Comparison of ENCODE assay signal across 17 cellular contexts in genomic region chr1:10651377-10651776, GRCh38.
A peak's percentile ranks its signal among the peaks of the same experiment; 100 is the strongest.
DNase-seq lines count a peak whose midpoint lies in the region; ATAC-seq and TF ChIP-seq lines count a peak whose summit lies in the region.
"Had no signal": no experiment of that assay in that cellular context is flagged by ENCODE, and none has a peak within 500 bp of the region (broad histone marks: within the 10 kb centered on the region; RNA-seq: fewer than 3 reads in every experiment).

No MANE protein-coding gene starts in this region.

- no peaks in the 10 kb centered on the region for H3K9me3 Mint-ChIP-seq in nephron progenitor cell
- H3K9me3 Mint-ChIP-seq: T-helper 2 cell treated with Interferon-gamma antibody and Interleukin-4, amounts not matched to agents 5 μg/mL and 100 μg/mL, for 36 hours had no signal

- H3K4me3 ChIP-seq in fibroblast of lung (replicated peaks in 1 of 4; ENCODE audit: control extremely low read depth in 1 of 4, insufficient read depth in 1 of 4, low read depth in 3 of 4, low read length in 4 of 4) = no peak overlapping the region
- H3K4me3 ChIP-seq: body of pancreas, coronary artery, tibial nerve had no signal

- H3K9ac ChIP-seq in fibroblast of lung (ENCODE audit: insufficient read depth, low read length) = no peak overlapping the region

- no peaks in the 10 kb centered on the region for H3K36me3 Mint-ChIP-seq in nephron progenitor cell (ENCODE audit: low read depth)

- DNase-seq in NCI-H226 (peak; percentile 55), fibroblast of lung (ENCODE audit: low read depth in 2 of 2) (peak; percentile 12 to 25), nephron progenitor cell (peak; percentile 56), C1 segment of cervical spinal cord (lab: John Stamatoyannopoulos, UW) (no peak), SHP77 (lab: John Stamatoyannopoulos, UW) (no peak), hippocampal formation (lab: John Stamatoyannopoulos, UW) (no peak)
- DNase-seq: activated CD4-positive, alpha-beta T cell treated with anti-CD3 and anti-CD28 coated beads for 36 hours; activated naive CD4-positive, alpha-beta T cell treated with anti-CD3 and anti-CD28 coated beads, Interleukin-2, amount 50 U/mL, for 16 hours; kidney; NK-92 treated with Interleukin-12 subunit alpha and Interleukin-12 subunit beta, amount 100 ng/mL, for 24 hours; SHP77 treated with DMSO at 0.1 percent for 48 hours had no signal

- H3K4me1 ChIP-seq in fibroblast of lung (ENCODE audit: control insufficient read depth, extremely low read depth, insufficient read depth, low read length) = no peaks in the 10 kb centered on the region

- H3K27ac ChIP-seq in fibroblast of lung (ENCODE audit: insufficient read depth, low read length) = no peak overlapping the region
- H3K27ac ChIP-seq: body of pancreas, coronary artery, HL-60, tibial nerve had no signal

- no peak overlapping the region for H3K4me2 ChIP-seq in fibroblast of lung (ENCODE audit: extremely low read depth, insufficient read depth, low read length)

- no peaks in the 10 kb centered on the region for H4K20me1 ChIP-seq in fibroblast of lung (ENCODE audit: control insufficient read depth, extremely low read depth, insufficient read depth, low read length)

- no peaks in the 10 kb centered on the region for H3K36me3 ChIP-seq in fibroblast of lung (ENCODE audit: control insufficient read depth, insufficient read depth, low read length)

- H2AFZ ChIP-seq in fibroblast of lung (ENCODE audit: low read length) = no peak overlapping the region

- no peaks in the 10 kb centered on the region for H3K79me2 ChIP-seq in fibroblast of lung (ENCODE audit: control insufficient read depth, insufficient read depth, low read length)

- H3K4me1 Mint-ChIP-seq in nephron progenitor cell = no peaks in the 10 kb centered on the region
- H3K4me1 Mint-ChIP-seq: activated CD4-positive, alpha-beta T cell treated with anti-CD3 and anti-CD28 coated beads for 36 hours had no signal

- ATAC-seq in HG03095 (IDR thresholded peaks at IDR 0.05; ENCODE audit: unreplicated experiment) = no peak
- ATAC-seq: activated CD4-positive, alpha-beta T cell treated with anti-CD3 and anti-CD28 coated beads for 36 hours had no signal

- H3K9me3 ChIP-seq in fibroblast of lung (ENCODE audit: control insufficient read depth, insufficient read depth, low read depth, low read length) = no peaks in the 10 kb centered on the region
- H3K9me3 ChIP-seq: body of pancreas, tibial nerve had no signal

- no peak overlapping the region for H3K27ac Mint-ChIP-seq in nephron progenitor cell
- H3K27ac Mint-ChIP-seq: activated CD4-positive, alpha-beta T cell treated with anti-CD3 and anti-CD28 coated beads for 36 hours; T-helper 2 cell treated with Interferon-gamma antibody and Interleukin-4, amounts not matched to agents 5 μg/mL and 100 μg/mL, for 36 hours had no signal

- H3K27me3 Mint-ChIP-seq in nephron progenitor cell (ENCODE audit: low read depth, poor library complexity) = peaks cover 79% of the 10 kb centered on the region
- H3K27me3 Mint-ChIP-seq: activated CD4-positive, alpha-beta T cell treated with anti-CD3 and anti-CD28 coated beads for 36 hours had no signal

- H3K4me3 Mint-ChIP-seq in nephron progenitor cell = no peak overlapping the region
- H3K4me3 Mint-ChIP-seq: activated CD4-positive, alpha-beta T cell treated with anti-CD3 and anti-CD28 coated beads for 36 hours; T-helper 2 cell treated with Interferon-gamma antibody and Interleukin-4, amounts not matched to agents 5 μg/mL and 100 μg/mL, for 36 hours had no signal

- no peak for TF ChIP-seq CTCF in fibroblast of lung (conservative IDR thresholded peaks at IDR 0.05 in 1 of 2, IDR thresholded peaks at IDR 0.05 in 1 of 2; ENCODE audit: low read depth in 1 of 2, low read length in 2 of 2)
- no peak for TF ChIP-seq CTCF in nephron progenitor cell (IDR thresholded peaks at IDR 0.05)

- H3K27me3 ChIP-seq in fibroblast of lung (ENCODE audit: control insufficient read depth, insufficient read depth, low read length) = no peaks in the 10 kb centered on the region
- H3K27me3 ChIP-seq: body of pancreas had no signal

Comparison
In these comparisons a context has a peak if more than half of its experiments do, and no peak if none do; other contexts are left out.
1. DNase-seq: peak in NCI-H226 (single experiment), fibroblast of lung (2 of 2) and nephron progenitor cell (single experiment); none in C1 segment of cervical spinal cord (0 of 14), SHP77 (0 of 2) and hippocampal formation (0 of 2).